In genomic region chr22:19904881-19905618, GRCh38 we compare ENCODE assay signal across 17 cellular contexts. TPM values are rescaled to one million over a fixed set of nuclear protein-coding genes. Genes with fewer than 3 reads are reported as not detected.
DNase-seq lines count a peak whose midpoint lies in the region; ATAC-seq and TF ChIP-seq lines count a peak whose summit lies in the region.
"Had no signal": no experiment of that assay in that cellular context is flagged by ENCODE, and none has a peak within 500 bp of the region (broad histone marks: within the 10 kb centered on the region; RNA-seq: fewer than 3 reads in every experiment).

No MANE protein-coding gene starts in this region.

- H3K36me3 ChIP-seq in endodermal cell (ENCODE audit: control insufficient read depth, insufficient read depth, low read length) (no peaks in the 10 kb centered on the region), upper lobe of right lung (peaks cover 28% of the 10 kb centered on the region)
- H3K36me3 ChIP-seq: MG63 had no signal

- H3K27ac ChIP-seq in endodermal cell (ENCODE audit: low read depth, low read length) (no peak overlapping the region), upper lobe of right lung (no peak overlapping the region)
- H3K27ac ChIP-seq: Peyer's patch had no signal

- H3K4me1 Mint-ChIP-seq in endodermal cell (peaks cover 11% of the 10 kb centered on the region), nephron (peaks cover 37% of the 10 kb centered on the region)

- H3K4me1 ChIP-seq in endodermal cell (ENCODE audit: control insufficient read depth, insufficient read depth, low read length) (peaks cover 4% of the 10 kb centered on the region), upper lobe of right lung (no peaks in the 10 kb centered on the region)

- TF ChIP-seq CTCF in endodermal cell (conservative IDR thresholded peaks at IDR 0.05) (no peak), nephron (IDR thresholded peaks at IDR 0.05; ENCODE audit: unreplicated experiment in 3 of 3) (no peak), upper lobe of right lung (IDR thresholded peaks at IDR 0.05) (no peak)

- peaks cover 2% of the 10 kb centered on the region for H3K36me3 Mint-ChIP-seq in endodermal cell (ENCODE audit: low read depth)
- peaks cover 13% of the 10 kb centered on the region for H3K36me3 Mint-ChIP-seq in nephron (ENCODE audit: low read depth)

- H3K27ac Mint-ChIP-seq in endodermal cell, result no peak overlapping the region
- H3K27ac Mint-ChIP-seq in nephron, result peak overlapping the region; percentile 60 to 87 (median 65)

- H3K4me3 Mint-ChIP-seq in endodermal cell, result no peak overlapping the region
- H3K4me3 Mint-ChIP-seq in nephron, result peak overlapping the region in 2 of 3 experiments; percentile 2 to 8
- H3K4me3 Mint-ChIP-seq: CD4-positive, CD25-positive, alpha-beta regulatory T cell had no signal

- no peaks in the 10 kb centered on the region for H3K9me3 ChIP-seq in endodermal cell (ENCODE audit: control insufficient read depth, low read length)
- H3K9me3 ChIP-seq in upper lobe of right lung, result no peaks in the 10 kb centered on the region
- H3K9me3 ChIP-seq: MG63, Peyer's patch had no signal

- H3K9ac ChIP-seq in endodermal cell (ENCODE audit: extremely low read depth, low read length, poor library complexity, severe bottlenecking), result no peak overlapping the region

- no peaks in the 10 kb centered on the region for H3K27me3 ChIP-seq in endodermal cell (ENCODE audit: control insufficient read depth, insufficient read depth, low read length, poor library complexity, severe bottlenecking)
- H3K27me3 ChIP-seq in upper lobe of right lung, result no peaks in the 10 kb centered on the region
- H3K27me3 ChIP-seq: MG63, Peyer's patch had no signal

- 89 to 91% methylated on average over 16 to 18 of the region's 18 CpGs for WGBS in endodermal cell (ENCODE audit: insufficient coverage in 1 of 2, insufficient read length in 1 of 2), 2 experiments

- H3K9me3 Mint-ChIP-seq in endodermal cell (no peaks in the 10 kb centered on the region), nephron (no peaks in the 10 kb centered on the region)

- DNase-seq in NCI-H460 (ENCODE audit: extremely low read depth, low read depth) (peak; percentile 34), endodermal cell (peak; percentile 49), NCI-H2196 (lab: John Stamatoyannopoulos, UW; ENCODE audit: unreplicated experiment) (no peak), upper lobe of right lung (no peak)
- DNase-seq: CD4-positive, CD25-positive, alpha-beta regulatory T cell; DMS79; H7; MG63; NCI-H1048; NCI-H1417 treated with DMSO at 0.1 percent for 48 hours; NCI-H187 treated with DMSO at 0.1 percent for 48 hours; NCI-H2227 treated with DMSO at 0.1 percent for 48 hours; NCI-H510A treated with DMSO at 0.1 percent for 48 hours; Peyer's patch had no signal

- intact Hi-C loops in upper lobe of right lung (cut with DNase I), result no loop called here

- H3K4me3 ChIP-seq in endodermal cell (ENCODE audit: low read length), result no peak overlapping the region
- H3K4me3 ChIP-seq in upper lobe of right lung, result no peak overlapping the region
- H3K4me3 ChIP-seq: MG63, Peyer's patch had no signal

- H3K27me3 Mint-ChIP-seq in endodermal cell (ENCODE audit: insufficient read depth) (no peaks in the 10 kb centered on the region), nephron (ENCODE audit: low read depth) (peaks cover 15% of the 10 kb centered on the region)
- H3K27me3 Mint-ChIP-seq: CD4-positive, CD25-positive, alpha-beta regulatory T cell had no signal

- ATAC-seq in GM21619 (IDR thresholded peaks at IDR 0.05; ENCODE audit: unreplicated experiment) (no peak), GM21381 (IDR thresholded peaks at IDR 0.05; ENCODE audit: unreplicated experiment) (no peak), upper lobe of right lung (no peak)

RNA-seq across cellular contexts. Expression of gene COMT, which starts 36.5 kb away (rescaled TPM):
- 90.3 and 100 TPM in 2 replicates for total RNA-seq in NCI-H460 (2014; rRNA removed; shearing (Covaris generic))
- polyA plus RNA-seq in NCI-H460 (2014; cell fraction: nucleus; rRNA removed), result 81.6 and 104 TPM in 2 replicates
- total RNA-seq in endodermal cell, result 10 to 100 TPM; 26.6 to 27.8 TPM
- polyA plus RNA-seq in endodermal cell (2013, experiment 1 of 2), result 84.5 TPM
- 77.3 TPM for polyA plus RNA-seq in endodermal cell (2013, experiment 2 of 2)
- total RNA-seq in upper lobe of right lung, result 175 TPM

RNA-seq across cellular contexts. Expression of gene TXNRD2, which starts 36.6 kb away (rescaled TPM):
- 36.4 and 38.2 TPM in 2 replicates for total RNA-seq in NCI-H460 (2014; rRNA removed; shearing (Covaris generic))
- 75.8 and 96.7 TPM in 2 replicates for polyA plus RNA-seq in NCI-H460 (2014; cell fraction: nucleus; rRNA removed)
- total RNA-seq in endodermal cell (10 to 100 TPM in 1 of 2 donors, 1 to 10 TPM in 1; 7.3 to 13.6 TPM), upper lobe of right lung (40.7 TPM)
- 11.2 TPM for polyA plus RNA-seq in endodermal cell (2013, experiment 1 of 2)
- 12.2 TPM for polyA plus RNA-seq in endodermal cell (2013, experiment 2 of 2)

RNA-seq across cellular contexts. Expression of gene GNB1L, which starts 50.4 kb away (rescaled TPM):
- 9.6 and 11.7 TPM in 2 replicates for total RNA-seq in NCI-H460 (2014; rRNA removed; shearing (Covaris generic))
- 32.1 and 37.2 TPM in 2 replicates for polyA plus RNA-seq in NCI-H460 (2014; cell fraction: nucleus; rRNA removed)
- total RNA-seq in endodermal cell (10 to 100 TPM in 1 of 2 donors, 1 to 10 TPM in 1; 9.5 to 12.2 TPM), upper lobe of right lung (7.8 TPM)
- 10.1 TPM for polyA plus RNA-seq in endodermal cell (2013, experiment 1 of 2)
- polyA plus RNA-seq in endodermal cell (2013, experiment 2 of 2), result 7.7 TPM

RNA-seq across cellular contexts. Expression of gene RTL10, which starts 50.4 kb away (rescaled TPM):
- 12.7 and 13.0 TPM in 2 replicates for total RNA-seq in NCI-H460 (2014; rRNA removed; shearing (Covaris generic))
- 29.4 and 36.6 TPM in 2 replicates for polyA plus RNA-seq in NCI-H460 (2014; cell fraction: nucleus; rRNA removed)
- total RNA-seq in endodermal cell, result 10 to 100 TPM; 20.6 to 22.2 TPM
- polyA plus RNA-seq in endodermal cell (2013, experiment 1 of 2), result 12.4 TPM
- 12.1 TPM for polyA plus RNA-seq in endodermal cell (2013, experiment 2 of 2)
- 20.5 TPM for total RNA-seq in upper lobe of right lung

Comparison
In these comparisons a context has a peak if more than half of its experiments do, and no peak if none do; other contexts are left out.
1. DNase-seq: peak in NCI-H460 (single experiment) and endodermal cell (single experiment); none in NCI-H2196 (single experiment) and upper lobe of right lung (single experiment).